ENCODE assay signal across 1 cellular context in the genomic region with DNA sequence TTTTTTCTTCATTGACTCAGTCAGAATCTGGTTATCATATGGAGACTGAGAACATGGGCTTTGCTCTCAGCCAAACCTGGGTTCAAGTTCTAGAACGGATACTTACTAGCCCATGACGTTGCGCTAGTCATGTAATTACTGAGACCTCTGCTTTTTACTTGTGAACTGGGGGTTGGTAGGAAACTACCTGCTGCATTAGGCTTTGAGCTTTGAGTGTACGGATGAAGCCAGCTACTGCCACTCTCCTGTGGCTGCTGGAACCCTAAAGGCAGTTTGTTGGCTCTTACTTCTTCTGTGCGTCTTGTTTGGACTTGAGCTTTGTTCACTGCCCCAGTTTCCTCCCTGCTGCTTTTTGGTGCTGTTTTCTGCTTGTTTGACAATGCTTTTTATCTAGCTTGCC.
TF ChIP-seq lines count a peak whose summit lies in the region.

No MANE protein-coding gene starts in this region.

TF ChIP-seq in WTC11, 78 proteins besides CTCF, POLR2A, EP300 and RAD21 (continued from another document):
- TF ChIP-seq, protein P1, sequence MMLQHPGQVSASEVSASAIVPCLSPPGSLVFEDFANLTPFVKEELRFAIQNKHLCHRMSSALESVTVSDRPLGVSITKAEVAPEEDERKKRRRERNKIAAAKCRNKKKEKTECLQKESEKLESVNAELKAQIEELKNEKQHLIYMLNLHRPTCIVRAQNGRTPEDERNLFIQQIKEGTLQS (CRISPR knock-in tag; conservative IDR thresholded peaks at IDR 0.05), result no peak
- TF ChIP-seq ZBTB21 (CRISPR knock-in tag; IDR thresholded peaks at IDR 0.05; ENCODE audit: borderline replicate concordance), result no peak
- TF ChIP-seq ZNF219 (CRISPR knock-in tag; IDR thresholded peaks at IDR 0.05; ENCODE audit: borderline replicate concordance), result no peak
